In the genomic region with DNA sequence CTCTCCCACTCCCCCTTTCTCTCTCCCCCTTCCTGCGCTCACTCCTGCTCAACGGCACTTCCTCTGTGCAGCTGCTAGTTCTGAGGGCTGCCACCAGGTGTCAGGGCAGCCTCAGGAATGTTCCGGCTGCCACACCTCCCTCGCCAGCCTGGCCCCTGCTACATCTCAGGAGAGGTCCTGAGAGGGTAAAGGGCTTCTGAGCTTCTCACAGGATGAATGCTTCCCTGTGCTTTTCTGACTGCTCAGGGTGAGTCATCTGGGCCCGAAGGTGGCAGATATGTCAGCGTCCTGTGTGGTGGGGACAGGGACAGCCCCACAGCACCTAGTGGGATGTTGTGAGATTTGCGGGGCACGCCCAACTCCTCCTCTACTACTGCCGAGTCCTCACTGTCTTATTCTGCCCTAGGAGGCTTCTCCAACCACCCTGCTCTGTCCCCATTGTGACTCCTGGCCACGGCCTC, we compare ENCODE assay signal across 1 cellular context.
TF ChIP-seq lines count a peak whose summit lies in the region.

No MANE protein-coding gene starts in this region.

TF ChIP-seq in K562, 482 proteins besides CTCF, POLR2A, EP300 and RAD21 (continued from another document):
- TF ChIP-seq, protein P1, sequence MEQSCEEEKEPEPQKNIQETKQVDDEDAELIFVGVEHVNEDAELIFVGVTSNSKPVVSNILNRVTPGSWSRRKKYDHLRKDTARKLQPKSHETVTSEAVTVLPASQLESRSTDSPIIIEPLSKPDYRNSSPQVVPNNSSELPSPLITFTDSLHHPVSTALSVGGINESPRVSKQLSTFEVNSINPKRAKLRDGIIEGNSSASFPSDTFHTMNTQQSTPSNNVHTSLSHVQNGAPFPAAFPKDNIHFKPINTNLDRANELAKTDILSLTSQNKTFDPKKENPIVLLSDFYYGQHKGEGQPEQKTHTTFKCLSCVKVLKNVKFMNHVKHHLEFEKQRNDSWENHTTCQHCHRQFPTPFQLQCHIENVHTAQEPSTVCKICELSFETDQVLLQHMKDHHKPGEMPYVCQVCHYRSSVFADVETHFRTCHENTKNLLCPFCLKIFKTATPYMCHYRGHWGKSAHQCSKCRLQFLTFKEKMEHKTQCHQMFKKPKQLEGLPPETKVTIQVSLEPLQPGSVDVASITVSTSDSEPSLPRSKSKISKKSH (CRISPR knock-in tag; IDR thresholded peaks at IDR 0.05), result no peak
- TF ChIP-seq ZNF584 (CRISPR knock-in tag; IDR thresholded peaks at IDR 0.05; ENCODE audit: low read depth) (no peak), ARID2 (IDR thresholded peaks at IDR 0.05) (peak; percentile 68; the same call in 1 of the 2 replicates), RBM17 (IDR thresholded peaks at IDR 0.05; ENCODE audit: borderline replicate concordance, low read depth, low read length) (no peak), RBM34 (IDR thresholded peaks at IDR 0.05; ENCODE audit: borderline replicate concordance, insufficient read depth, low read length) (no peak), SRSF9 (IDR thresholded peaks at IDR 0.05; ENCODE audit: borderline replicate concordance, low read depth, low read length) (no peak), NONO (IDR thresholded peaks at IDR 0.05; ENCODE audit: low read depth in 2 of 2, low read length in 1 of 2) (no peak), ZNF507 (tag; conservative IDR thresholded peaks at IDR 0.05) (no peak)
- TF ChIP-seq, protein P2, sequence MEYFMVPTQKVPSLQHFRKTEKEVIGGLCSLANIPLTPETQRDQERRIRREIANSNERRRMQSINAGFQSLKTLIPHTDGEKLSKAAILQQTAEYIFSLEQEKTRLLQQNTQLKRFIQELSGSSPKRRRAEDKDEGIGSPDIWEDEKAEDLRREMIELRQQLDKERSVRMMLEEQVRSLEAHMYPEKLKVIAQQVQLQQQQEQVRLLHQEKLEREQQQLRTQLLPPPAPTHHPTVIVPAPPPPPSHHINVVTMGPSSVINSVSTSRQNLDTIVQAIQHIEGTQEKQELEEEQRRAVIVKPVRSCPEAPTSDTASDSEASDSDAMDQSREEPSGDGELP (CRISPR knock-in tag; IDR thresholded peaks at IDR 0.05; ENCODE audit: borderline replicate concordance), result peak; percentile 69; the same call in 1 of the 2 replicates
